ENCODE assay signal across 8 cellular contexts in the genomic region with DNA sequence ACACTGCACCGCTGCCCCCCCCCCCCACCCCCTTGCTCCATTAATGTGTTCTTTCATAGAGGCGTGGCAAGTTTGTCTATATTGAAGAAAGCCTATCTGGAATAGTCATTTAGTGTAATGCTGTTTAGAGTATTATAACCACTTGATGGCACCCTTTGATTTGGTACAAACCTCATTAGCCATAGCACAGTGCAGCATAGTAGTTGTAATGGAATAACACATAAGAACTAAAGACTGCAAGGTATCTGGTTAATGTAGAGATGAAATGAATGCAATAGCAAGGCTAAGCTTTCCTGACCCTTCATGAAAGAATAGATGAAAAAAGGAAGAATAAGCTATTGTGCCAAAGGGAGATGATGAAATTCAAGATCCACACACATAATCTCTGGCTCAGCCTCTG.
DNase-seq lines count a peak whose midpoint lies in the region; ATAC-seq, FAIRE-seq and TF ChIP-seq lines count a peak whose summit lies in the region.

No MANE protein-coding gene starts in this region.

- no peaks in the 10 kb centered on the region for H3K9me1 ChIP-seq in K562 (ENCODE audit: control insufficient read depth, insufficient read depth, low read length)

- H3F3A ChIP-seq in DOHH2 (ENCODE audit: control insufficient read depth, insufficient read depth) = no peaks in the 10 kb centered on the region

- no peaks in the 10 kb centered on the region for H3K9me2 ChIP-seq in DOHH2 (replicated peaks; ENCODE audit: control insufficient read depth, low read length)

- no peak overlapping the region for H3K9ac ChIP-seq in K562 (ENCODE audit: insufficient read depth in 1 of 2, low read depth in 2 of 2, low read length in 2 of 2)

- H3K4me2 ChIP-seq in DOHH2 (ENCODE audit: low read length) (no peak overlapping the region), K562 (ENCODE audit: insufficient read depth, low read length) (no peak overlapping the region)

- TF ChIP-seq EP300 in K562 (IDR thresholded peaks at IDR 0.05; ENCODE audit: low read length) = no peak

- peaks cover 4% of the 10 kb centered on the region; the same call in 1 of the 2 replicates for H3K36me3 ChIP-seq in DOHH2 (ENCODE audit: control insufficient read depth, low read length)
- H3K36me3 ChIP-seq in K562 (ENCODE audit: control insufficient read depth, insufficient read depth, low read length) = no peaks in the 10 kb centered on the region
- no peaks in the 10 kb centered on the region for H3K36me3 ChIP-seq in left lung

- DNase-seq in H54 (ENCODE audit: insufficient read length, low spot score) (no peak), NCI-H2227 (lab: John Stamatoyannopoulos, UW; ENCODE audit: unreplicated experiment) (peak; percentile 5), K562 (ENCODE audit: extremely low read depth in 1 of 4, low spot score in 3 of 4) (peak in 2 of 4 experiments; percentile 14 to 24), left lung (no peak), middle frontal gyrus (ENCODE audit: extremely low spot score, low spot score) (no peak), KG1 (lab: John Stamatoyannopoulos, UW) (no peak)

- WGBS in K562 (ENCODE audit: insufficient coverage, low coverage, missing lambda C conversion rate) = 27% methylated on average over 2 of the region's 2 CpGs

- TF ChIP-seq RAD21 in K562 (CRISPR knock-in tag; conservative IDR thresholded peaks at IDR 0.05 in 1 of 2, IDR thresholded peaks at IDR 0.05 in 1 of 2) = peak; percentile 69 to 78

- H3K79me2 ChIP-seq in DOHH2 (ENCODE audit: control insufficient read depth, low read length) (no peaks in the 10 kb centered on the region), K562 (ENCODE audit: control insufficient read depth, insufficient read depth, low read length) (no peaks in the 10 kb centered on the region)

- H3K27ac ChIP-seq in DOHH2 (ENCODE audit: low read depth, low read length) (no peak overlapping the region), K562 (ENCODE audit: extremely low read depth, low read depth, low read length) (no peak overlapping the region), left lung (no peak overlapping the region)

- no peaks in the 10 kb centered on the region for H4K20me1 ChIP-seq in DOHH2 (ENCODE audit: control insufficient read depth, insufficient read depth, low read depth, low read length)
- no peaks in the 10 kb centered on the region for H4K20me1 ChIP-seq in K562 (replicated peaks; ENCODE audit: control insufficient read depth, insufficient read depth, low read length)

- no peaks in the 10 kb centered on the region for H3K4me1 ChIP-seq in DOHH2 (ENCODE audit: control insufficient read depth, low read length)
- no peaks in the 10 kb centered on the region for H3K4me1 ChIP-seq in K562 (replicated peaks in 1 of 2; ENCODE audit: control insufficient read depth in 2 of 2, insufficient read depth in 2 of 2, low read length in 2 of 2)
- no peaks in the 10 kb centered on the region for H3K4me1 ChIP-seq in left lung

- peaks cover 7% of the 10 kb centered on the region; the same call in 1 of the 2 replicates for H3K9me3 ChIP-seq in DOHH2 (ENCODE audit: control insufficient read depth, insufficient read depth, low read length)
- no peaks in the 10 kb centered on the region for H3K9me3 ChIP-seq in K562 (replicated peaks; ENCODE audit: control insufficient read depth, insufficient read depth, low read depth, low read length)
- no peaks in the 10 kb centered on the region for H3K9me3 ChIP-seq in left lung

- intact Hi-C loops in K562 (cut with micrococcal nuclease) = loop anchor here (1.0 to 10.0 kb wide), 5 partner anchors 147 to 700 kb away; no protein-coding TSS in a partner anchor
- intact Hi-C loops in left lung (cut with DNase I) = no loop called here

- FAIRE-seq in H54 (lab: Jason Lieb, UNC) = peak; percentile 86
- peak; percentile 11 for FAIRE-seq in K562 (lab: Jason Lieb, UNC)

- in situ Hi-C loops in K562 (cut with MboI) = loop anchor here (10.0 kb wide), 1 partner anchor 397 kb away; no protein-coding TSS in a partner anchor

- no TSS peak for BruUV-seq in K562 (replicated peaks; lab: Mats Ljungman, UMichigan)

- ATAC-seq in K562 (peak; percentile 87), left lung (peak; percentile 92), HG03571 (IDR thresholded peaks at IDR 0.05; ENCODE audit: unreplicated experiment) (no peak)

- POLR2A ChIA-PET in K562 (lab: Yijun Ruan, JAX) = interaction anchor here (0.7 kb wide), 1 partner anchor 199 kb away, joined by 3 read pairs; no protein-coding TSS in a partner anchor

- H2AFZ ChIP-seq in K562 (ENCODE audit: low read depth, low read length) = no peak overlapping the region

- H3K27me3 ChIP-seq in DOHH2 (ENCODE audit: control insufficient read depth, low read length) (no peaks in the 10 kb centered on the region), K562 (ENCODE audit: control insufficient read depth in 2 of 2, insufficient read depth in 2 of 2, low read length in 2 of 2) (no peaks in the 10 kb centered on the region), left lung (no peaks in the 10 kb centered on the region)

- TF ChIP-seq CTCF in DOHH2 (IDR thresholded peaks at IDR 0.05; ENCODE audit: low read depth, low read length, poor library complexity, severe bottlenecking) = peak; percentile 41
- peak in 2 of 3 experiments; percentile 41 to 64; a peak in 4 of 6 replicates for TF ChIP-seq CTCF in K562 (IDR thresholded peaks at IDR 0.05 in 2 of 3, conservative IDR thresholded peaks at IDR 0.05 in 1 of 3; ENCODE audit: insufficient read depth in 2 of 3, low read depth in 1 of 3, low read length in 3 of 3)
- TF ChIP-seq CTCF in left lung (IDR thresholded peaks at IDR 0.05) = no peak

- CTCF ChIA-PET in K562 (lab: Yijun Ruan, JAX; ENCODE audit: low intra/inter-chr PET ratio) = interaction anchor here (0.8 to 0.9 kb wide), 2 partner anchors 401 to 701 kb away, joined by 4 to 5 read pairs; no protein-coding TSS in a partner anchor

- no peak for TF ChIP-seq POLR2A in H54 (IDR thresholded peaks at IDR 0.05; ENCODE audit: low read depth, low read length)
- no peak for TF ChIP-seq POLR2A in K562 (conservative IDR thresholded peaks at IDR 0.05)

- no peak overlapping the region for H3K4me3 ChIP-seq in DOHH2 (ENCODE audit: low read length)
- H3K4me3 ChIP-seq in K562 = no peak overlapping the region
- H3K4me3 ChIP-seq in left lung = no peak overlapping the region

TF ChIP-seq in K562, 482 proteins besides CTCF, POLR2A, EP300 and RAD21:
- TF ChIP-seq, protein P1, sequence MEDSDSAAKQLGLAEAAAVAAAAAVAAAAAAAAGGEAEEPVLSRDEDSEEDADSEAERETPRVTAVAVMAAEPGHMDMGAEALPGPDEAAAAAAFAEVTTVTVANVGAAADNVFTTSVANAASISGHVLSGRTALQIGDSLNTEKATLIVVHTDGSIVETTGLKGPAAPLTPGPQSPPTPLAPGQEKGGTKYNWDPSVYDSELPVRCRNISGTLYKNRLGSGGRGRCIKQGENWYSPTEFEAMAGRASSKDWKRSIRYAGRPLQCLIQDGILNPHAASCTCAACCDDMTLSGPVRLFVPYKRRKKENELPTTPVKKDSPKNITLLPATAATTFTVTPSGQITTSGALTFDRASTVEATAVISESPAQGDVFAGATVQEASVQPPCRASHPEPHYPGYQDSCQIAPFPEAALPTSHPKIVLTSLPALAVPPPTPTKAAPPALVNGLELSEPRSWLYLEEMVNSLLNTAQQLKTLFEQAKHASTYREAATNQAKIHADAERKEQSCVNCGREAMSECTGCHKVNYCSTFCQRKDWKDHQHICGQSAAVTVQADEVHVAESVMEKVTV (CRISPR knock-in tag; IDR thresholded peaks at IDR 0.05) = peak; percentile 51; the same call in 1 of the 2 replicates
- peak; percentile 44; the same call in 1 of the 2 replicates for TF ChIP-seq SMC3 (conservative IDR thresholded peaks at IDR 0.05; ENCODE audit: insufficient read depth, low read depth, low read length)
- no peak for TF ChIP-seq KLF1 (tag; IDR thresholded peaks at IDR 0.05)
- TF ChIP-seq, protein P2, sequence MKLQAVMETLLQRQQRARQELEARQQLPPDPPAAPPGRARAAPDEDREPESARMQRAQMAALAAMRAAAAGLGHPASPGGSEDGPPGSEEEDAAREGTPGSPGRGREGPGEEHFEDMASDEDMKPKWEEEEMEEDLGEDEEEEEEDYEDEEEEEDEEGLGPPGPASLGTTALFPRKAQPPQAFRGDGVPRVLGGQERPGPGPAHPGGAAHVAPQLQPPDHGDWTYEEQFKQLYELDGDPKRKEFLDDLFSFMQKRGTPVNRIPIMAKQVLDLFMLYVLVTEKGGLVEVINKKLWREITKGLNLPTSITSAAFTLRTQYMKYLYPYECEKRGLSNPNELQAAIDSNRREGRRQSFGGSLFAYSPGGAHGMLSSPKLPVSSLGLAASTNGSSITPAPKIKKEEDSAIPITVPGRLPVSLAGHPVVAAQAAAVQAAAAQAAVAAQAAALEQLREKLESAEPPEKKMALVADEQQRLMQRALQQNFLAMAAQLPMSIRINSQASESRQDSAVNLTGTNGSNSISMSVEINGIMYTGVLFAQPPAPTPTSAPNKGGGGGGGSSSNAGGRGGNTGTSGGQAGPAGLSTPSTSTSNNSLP (IDR thresholded peaks at IDR 0.05; ENCODE audit: borderline replicate concordance, low read depth, low read length) = peak; percentile 39; the same call in 1 of the 2 replicates
- TF ChIP-seq YY1 (IDR thresholded peaks at IDR 0.05; ENCODE audit: borderline replicate concordance in 1 of 3, control insufficient read depth in 1 of 3, extremely low read depth in 1 of 3, insufficient read depth in 3 of 3, insufficient read length in 1 of 3, insufficient replicate concordance in 2 of 3, low read depth in 1 of 3, low read length in 2 of 3) = no peak
- TF ChIP-seq FOXK1 (CRISPR knock-in tag; IDR thresholded peaks at IDR 0.05; ENCODE audit: borderline replicate concordance) = no peak

Comparison
In these comparisons a context has a peak if more than half of its experiments do, and no peak if none do; other contexts are left out.
1. CTCF ChIP-seq: peak in DOHH2 (single experiment) and K562 (2 of 3); none in left lung (0 of 2).